In the genomic region with DNA sequence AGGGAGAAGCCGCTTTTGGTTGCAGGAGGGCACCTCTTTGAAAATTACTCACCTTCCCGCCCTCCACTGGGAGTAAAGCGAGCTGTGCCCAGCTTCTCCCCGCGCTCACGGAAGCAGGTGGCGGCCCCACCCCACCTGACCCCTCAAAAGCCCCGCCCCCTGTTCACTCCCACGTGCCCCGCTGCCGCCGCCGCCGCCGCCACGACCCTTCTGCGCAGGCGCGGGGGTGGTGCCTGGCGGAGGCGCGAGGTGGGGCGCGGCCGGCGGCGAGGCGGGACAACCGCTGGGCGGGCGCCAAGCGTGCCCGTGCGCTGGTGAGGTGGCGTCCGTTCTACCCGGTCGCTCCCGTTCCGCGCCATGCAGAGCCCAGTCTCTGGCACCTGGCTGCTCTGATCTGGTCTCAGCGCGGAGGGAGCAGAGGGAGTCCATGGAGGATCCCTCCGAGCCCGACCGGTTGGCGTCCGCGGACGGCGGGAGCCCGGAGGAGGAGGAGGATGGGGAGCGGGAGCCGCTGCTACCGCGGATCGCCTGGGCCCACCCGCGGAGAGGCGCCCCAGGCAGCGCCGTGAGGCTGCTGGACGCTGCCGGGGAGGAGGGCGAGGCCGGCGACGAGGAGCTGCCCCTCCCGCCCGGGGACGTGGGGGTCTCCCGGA, we compare ENCODE assay signal across 1 cellular context.
TF ChIP-seq lines count a peak whose summit lies in the region.

Gene PI4K2B, plus strand, starts transcription at position 297 of the 653 bp plus-strand sequence. Its CDS starts 131 bp downstream, at position 428.

TF ChIP-seq in K562, 482 proteins besides CTCF, POLR2A, EP300 and RAD21 (continued from another document and continues in another):
- TF ChIP-seq, protein P1, sequence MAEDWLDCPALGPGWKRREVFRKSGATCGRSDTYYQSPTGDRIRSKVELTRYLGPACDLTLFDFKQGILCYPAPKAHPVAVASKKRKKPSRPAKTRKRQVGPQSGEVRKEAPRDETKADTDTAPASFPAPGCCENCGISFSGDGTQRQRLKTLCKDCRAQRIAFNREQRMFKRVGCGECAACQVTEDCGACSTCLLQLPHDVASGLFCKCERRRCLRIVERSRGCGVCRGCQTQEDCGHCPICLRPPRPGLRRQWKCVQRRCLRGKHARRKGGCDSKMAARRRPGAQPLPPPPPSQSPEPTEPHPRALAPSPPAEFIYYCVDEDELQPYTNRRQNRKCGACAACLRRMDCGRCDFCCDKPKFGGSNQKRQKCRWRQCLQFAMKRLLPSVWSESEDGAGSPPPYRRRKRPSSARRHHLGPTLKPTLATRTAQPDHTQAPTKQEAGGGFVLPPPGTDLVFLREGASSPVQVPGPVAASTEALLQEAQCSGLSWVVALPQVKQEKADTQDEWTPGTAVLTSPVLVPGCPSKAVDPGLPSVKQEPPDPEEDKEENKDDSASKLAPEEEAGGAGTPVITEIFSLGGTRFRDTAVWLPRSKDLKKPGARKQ (CRISPR knock-in tag; IDR thresholded peaks at IDR 0.05), result no peak
- TF ChIP-seq ZFP30 (CRISPR knock-in tag; IDR thresholded peaks at IDR 0.05; ENCODE audit: borderline replicate concordance) (no peak), PCBP1 (IDR thresholded peaks at IDR 0.05; ENCODE audit: low read depth, low read length, poor library complexity, severe bottlenecking) (peak; percentile 83), MCM7 (IDR thresholded peaks at IDR 0.05) (no peak), SNRNP70 (optimal IDR thresholded peaks at IDR 0.05; ENCODE audit: low read depth, low read length) (no peak), NFYB (IDR thresholded peaks at IDR 0.05; ENCODE audit: extremely low read depth, insufficient read length) (no peak), RBM34 (IDR thresholded peaks at IDR 0.05; ENCODE audit: borderline replicate concordance, insufficient read depth, low read length) (no peak), ZNF77 (CRISPR knock-in tag; IDR thresholded peaks at IDR 0.05) (no peak), HES1 (IDR thresholded peaks at IDR 0.05; ENCODE audit: low read depth) (no peak), TCF3 (CRISPR knock-in tag; IDR thresholded peaks at IDR 0.05) (no peak), RBM22 (IDR thresholded peaks at IDR 0.05; ENCODE audit: low read depth, low read length, poor library complexity, severe bottlenecking) (no peak), TRIM25 (IDR thresholded peaks at IDR 0.05; ENCODE audit: borderline replicate concordance) (no peak), KDM5B (IDR thresholded peaks at IDR 0.05; ENCODE audit: insufficient replicate concordance, low read depth, low read length) (peak; percentile 87), MEIS2 (IDR thresholded peaks at IDR 0.05; ENCODE audit: partially characterized antibody) (peak; percentile 56), RB1 (IDR thresholded peaks at IDR 0.05; ENCODE audit: low read depth) (peak; percentile 85), BHLHE40 (IDR thresholded peaks at IDR 0.05; ENCODE audit: low read length) (peak; percentile 90), ZBTB8A (IDR thresholded peaks at IDR 0.05; ENCODE audit: partially characterized antibody) (no peak), ZNF316 (IDR thresholded peaks at IDR 0.05) (no peak), TRIM28 (IDR thresholded peaks at IDR 0.05) (no peak), ZNF717 (CRISPR knock-in tag; IDR thresholded peaks at IDR 0.05) (no peak), ZNF609 (CRISPR knock-in tag; IDR thresholded peaks at IDR 0.05; ENCODE audit: borderline replicate concordance) (no peak), ZNF740 (CRISPR knock-in tag; IDR thresholded peaks at IDR 0.05) (no peak), ZNF740 (tag; IDR thresholded peaks at IDR 0.05) (no peak), FOXK1 (CRISPR knock-in tag; IDR thresholded peaks at IDR 0.05; ENCODE audit: borderline replicate concordance) (no peak), HNRNPUL1 (IDR thresholded peaks at IDR 0.05; ENCODE audit: low read length) (no peak), HDAC8 (tag; IDR thresholded peaks at IDR 0.05) (no peak), MAFK (IDR thresholded peaks at IDR 0.05; ENCODE audit: low read length) (no peak), SLC30A9 (CRISPR knock-in tag; IDR thresholded peaks at IDR 0.05) (no peak), ZNF197 (CRISPR knock-in tag; IDR thresholded peaks at IDR 0.05; ENCODE audit: low read depth) (no peak), POLR2B (IDR thresholded peaks at IDR 0.05; ENCODE audit: low read depth, partially characterized antibody) (peak; percentile 83), DMBX1 (CRISPR knock-in tag; IDR thresholded peaks at IDR 0.05; ENCODE audit: borderline replicate concordance) (no peak), ARNT (IDR thresholded peaks at IDR 0.05) (no peak), OTX1 (CRISPR knock-in tag; IDR thresholded peaks at IDR 0.05) (no peak), SRSF9 (IDR thresholded peaks at IDR 0.05; ENCODE audit: borderline replicate concordance, low read depth, low read length) (no peak), PHF21A (IDR thresholded peaks at IDR 0.05; ENCODE audit: borderline replicate concordance, low read depth) (no peak), ZBTB17 (CRISPR knock-in tag; IDR thresholded peaks at IDR 0.05) (no peak), DPF2 (IDR thresholded peaks at IDR 0.05) (no peak), ATF7 (IDR thresholded peaks at IDR 0.05) (peak; percentile 55; the same call in 1 of the 2 replicates), GTF2B (IDR thresholded peaks at IDR 0.05; ENCODE audit: extremely low read depth, insufficient read length) (no peak), NELFE (IDR thresholded peaks at IDR 0.05; ENCODE audit: insufficient read depth, insufficient read length) (no peak), PRDM10 (IDR thresholded peaks at IDR 0.05; ENCODE audit: partially characterized antibody) (no peak), ZNF384 (IDR thresholded peaks at IDR 0.05; ENCODE audit: low read depth, low read length) (no peak), GABPB2 (CRISPR knock-in tag; conservative IDR thresholded peaks at IDR 0.05) (no peak), TBP (optimal IDR thresholded peaks at IDR 0.05; ENCODE audit: low read depth, low read length) (peak; percentile 67), MAZ (CRISPR knock-in tag; conservative IDR thresholded peaks at IDR 0.05 in 1 of 2, IDR thresholded peaks at IDR 0.05 in 1 of 2) (peak; percentile 49 to 79), YBX1 (IDR thresholded peaks at IDR 0.05) (no peak)
- TF ChIP-seq, protein P2, sequence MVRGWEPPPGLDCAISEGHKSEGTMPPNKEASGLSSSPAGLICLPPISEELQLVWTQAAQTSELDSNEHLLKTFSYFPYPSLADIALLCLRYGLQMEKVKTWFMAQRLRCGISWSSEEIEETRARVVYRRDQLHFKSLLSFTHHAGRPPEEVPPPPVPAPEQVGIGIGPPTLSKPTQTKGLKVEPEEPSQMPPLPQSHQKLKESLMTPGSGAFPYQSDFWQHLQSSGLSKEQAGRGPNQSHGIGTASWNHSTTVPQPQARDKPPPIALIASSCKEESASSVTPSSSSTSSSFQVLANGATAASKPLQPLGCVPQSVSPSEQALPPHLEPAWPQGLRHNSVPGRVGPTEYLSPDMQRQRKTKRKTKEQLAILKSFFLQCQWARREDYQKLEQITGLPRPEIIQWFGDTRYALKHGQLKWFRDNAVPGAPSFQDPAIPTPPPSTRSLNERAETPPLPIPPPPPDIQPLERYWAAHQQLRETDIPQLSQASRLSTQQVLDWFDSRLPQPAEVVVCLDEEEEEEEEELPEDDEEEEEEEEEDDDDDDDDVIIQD (CRISPR knock-in tag; IDR thresholded peaks at IDR 0.05), result no peak
